ENCODE assay signal across 9 cellular contexts in genomic region chr12:89355243-89356068, GRCh38. TPM values are rescaled to one million over a fixed set of nuclear protein-coding genes. Genes with fewer than 3 reads are reported as not detected.
DNase-seq lines count a peak whose midpoint lies in the region; ATAC-seq and TF ChIP-seq lines count a peak whose summit lies in the region.
"Had no signal": no experiment of that assay in that cellular context is flagged by ENCODE, and none has a peak within 500 bp of the region (broad histone marks: within the 10 kb centered on the region; RNA-seq: fewer than 3 reads in every experiment).

No MANE protein-coding gene starts in this region.

- H3K36me3 ChIP-seq in DND-41 (ENCODE audit: insufficient read depth, low read length) (peaks cover 17% of the 10 kb centered on the region), esophagus (ENCODE audit: control insufficient read depth in 2 of 2, insufficient read depth in 2 of 2, low read length in 1 of 2) (no peaks in the 10 kb centered on the region)

- peaks cover 48% of the 10 kb centered on the region for H3K4me1 Mint-ChIP-seq in progenitor cell of endocrine pancreas (ENCODE audit: low read depth)

- H3K4me1 ChIP-seq in DND-41 (ENCODE audit: insufficient read depth, low read length) (peaks cover 29% of the 10 kb centered on the region), esophagus (ENCODE audit: control insufficient read depth in 2 of 2, insufficient read depth in 2 of 2, low read length in 1 of 2) (peaks cover 4 to 6% of the 10 kb centered on the region in 2 donors)

- no peaks in the 10 kb centered on the region for H3K9me3 Mint-ChIP-seq in progenitor cell of endocrine pancreas (ENCODE audit: low read depth)

- H4K20me1 ChIP-seq in DND-41 (ENCODE audit: insufficient read depth, low read length): peaks cover 16% of the 10 kb centered on the region

- POLR2A ChIA-PET in RWPE1 (lab: Yijun Ruan, JAX; ENCODE audit: low non-redundant PET): no interaction called here

- peak overlapping the region; percentile 85; the same call in 1 of the 2 replicates for H3K9ac ChIP-seq in DND-41 (ENCODE audit: low read depth, low read length)

- H3K4me3 ChIP-seq in DND-41 (ENCODE audit: low read depth in 1 of 2, low read length in 2 of 2) (no peak overlapping the region), esophagus (ENCODE audit: low read depth in 1 of 2, low read length in 2 of 2) (peak overlapping the region in 1 of 2 donors; percentile 84)

- TF ChIP-seq CTCF in DND-41 (IDR thresholded peaks at IDR 0.05; ENCODE audit: borderline replicate concordance, extremely low read depth, low read length, poor library complexity, severe bottlenecking) (no peak), RWPE1 (conservative IDR thresholded peaks at IDR 0.05; ENCODE audit: low read depth) (peak; percentile 24; the same call in 1 of the 2 replicates), progenitor cell of endocrine pancreas (IDR thresholded peaks at IDR 0.05; ENCODE audit: unreplicated experiment) (peak; percentile 44)

- no peak for ATAC-seq in DND-41 (ENCODE audit: insufficient read depth, low read depth)
- no peak for ATAC-seq in GM21515 (IDR thresholded peaks at IDR 0.05; ENCODE audit: unreplicated experiment)
- ATAC-seq in HG03039 (IDR thresholded peaks at IDR 0.05; ENCODE audit: unreplicated experiment): no peak
- no peak for ATAC-seq in HG03175 (IDR thresholded peaks at IDR 0.05; ENCODE audit: unreplicated experiment)
- no peak for ATAC-seq in GM18520 (IDR thresholded peaks at IDR 0.05; ENCODE audit: unreplicated experiment)

- H3K4me3 Mint-ChIP-seq in progenitor cell of endocrine pancreas (ENCODE audit: low read depth): peak overlapping the region; percentile 95

- peak overlapping the region; percentile 63 for H3K4me2 ChIP-seq in DND-41 (ENCODE audit: insufficient read depth, low read length)

- H2AFZ ChIP-seq in DND-41 (ENCODE audit: low read depth, low read length): no peak overlapping the region

- DNase-seq in DND-41 (no peak), RWPE1 (ENCODE audit: low spot score) (no peak), progenitor cell of endocrine pancreas (ENCODE audit: low spot score, unreplicated experiment) (no peak)
- DNase-seq: midbrain had no signal

- peaks cover 13% of the 10 kb centered on the region for H3K36me3 Mint-ChIP-seq in progenitor cell of endocrine pancreas (ENCODE audit: insufficient read depth)

- WGBS in esophagus, 2 donors: 58% methylated on average over 18 of the region's 18 CpGs

- no peak overlapping the region; the same call in 1 of the 2 replicates for H3K27ac ChIP-seq in DND-41 (ENCODE audit: low read length)
- peak overlapping the region; percentile 100 for H3K27ac ChIP-seq in RWPE1
- peak overlapping the region; percentile 93 to 98 for H3K27ac ChIP-seq in esophagus (ENCODE audit: low read depth in 2 of 2, low read length in 1 of 2)

- peak overlapping the region; percentile 98 for H3K27ac Mint-ChIP-seq in progenitor cell of endocrine pancreas

- H3K27me3 Mint-ChIP-seq in progenitor cell of endocrine pancreas: no peaks in the 10 kb centered on the region

- no peaks in the 10 kb centered on the region for H3K27me3 ChIP-seq in DND-41 (ENCODE audit: insufficient read depth, low read length, poor library complexity)
- no peaks in the 10 kb centered on the region for H3K27me3 ChIP-seq in esophagus (ENCODE audit: control insufficient read depth in 1 of 2, insufficient read depth in 2 of 2, low read length in 2 of 2)

- H3K9me3 ChIP-seq in DND-41 (ENCODE audit: insufficient read depth, low read length, severe bottlenecking) (no peaks in the 10 kb centered on the region), esophagus (ENCODE audit: control insufficient read depth in 2 of 2, insufficient read depth in 1 of 2, low read depth in 1 of 2, low read length in 1 of 2) (no peaks in the 10 kb centered on the region)

- CTCF ChIA-PET in RWPE1 (lab: Yijun Ruan, JAX): no interaction called here

- peaks cover 39% of the 10 kb centered on the region for H3K79me2 ChIP-seq in DND-41 (ENCODE audit: insufficient read depth, low read length)

RNA-seq across cellular contexts. Expression of gene DUSP6, which starts 3.2 kb away (rescaled TPM):
- 1 to 10 TPM; 3.8 to 9.2 TPM for polyA plus RNA-seq in esophagus
- total RNA-seq in progenitor cell of endocrine pancreas: 80.1 and 85.8 TPM in 2 replicates
